23 cellular contexts compared by ENCODE assay signal in the genomic region with DNA sequence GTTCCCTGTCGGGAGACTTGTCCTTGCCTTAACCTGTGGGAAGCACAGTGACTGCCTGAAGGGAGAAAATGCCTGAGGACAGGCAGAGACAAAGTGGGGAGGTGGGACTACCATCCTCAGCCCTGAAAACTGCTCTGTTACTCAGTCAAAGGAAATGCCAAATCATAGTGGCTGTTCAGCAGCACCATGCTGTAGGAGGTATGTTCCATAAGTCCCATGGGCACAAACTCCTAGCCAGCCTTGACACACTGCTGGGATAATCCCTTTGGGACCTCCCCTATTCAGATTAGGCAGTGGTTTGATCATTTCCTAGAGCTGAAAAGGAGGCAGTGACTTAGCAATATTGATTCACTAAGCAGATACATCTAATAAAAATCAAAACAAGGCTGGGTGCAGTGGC.
"Had no signal": no experiment of that assay in that cellular context is flagged by ENCODE, and none has a peak within 500 bp of the region (broad histone marks: within the 10 kb centered on the region; RNA-seq: fewer than 3 reads in every experiment).

No MANE protein-coding gene starts in this region.

- H3K4me3 ChIP-seq: cardiac muscle cell had no signal

- ATAC-seq: activated naive CD4-positive, alpha-beta T cell treated with anti-CD3 and anti-CD28 coated beads, Interleukin-2, amount 50 U/mL, for 72 hours; activated T-cell treated with anti-CD3 and anti-CD28 coated beads, Interleukin-2, amount 50 U/mL, for 4 hours; T-helper 17 cell had no signal

- H3K27me3 ChIP-seq: cardiac muscle cell had no signal

- H3K4me1 Mint-ChIP-seq: brain had no signal

- H3K27ac Mint-ChIP-seq: activated CD4-positive, alpha-beta memory T cell treated with anti-CD3 and anti-CD28 coated beads for 36 hours; activated CD4-positive, alpha-beta T cell treated with anti-CD3 and anti-CD28 coated beads, Interleukin-2, amount 10 ng/mL, durations not matched to agents 7 days and 5 days; activated naive CD4-positive, alpha-beta T cell treated with anti-CD3 and anti-CD28 coated beads, Interleukin-2, amount 50 U/mL, for 72 hours; brain; T-helper 17 cell had no signal

- H3K27ac ChIP-seq: cardiac muscle cell had no signal

- H3K4me3 Mint-ChIP-seq: activated CD4-positive, alpha-beta memory T cell treated with anti-CD3 and anti-CD28 coated beads for 36 hours; activated CD4-positive, alpha-beta T cell treated with anti-CD3 and anti-CD28 coated beads, Interleukin-2, amount 10 ng/mL, durations not matched to agents 7 days and 5 days; activated T-cell treated with anti-CD3 and anti-CD28 coated beads, Interleukin-2, amount 50 U/mL, for 4 hours; brain; T-helper 17 cell had no signal

- DNase-seq: activated CD4-positive, alpha-beta memory T cell treated with anti-CD3 and anti-CD28 coated beads for 36 hours; activated CD4-positive, alpha-beta T cell treated with anti-CD3 and anti-CD28 coated beads, Interleukin-2, amount 10 ng/mL, durations not matched to agents 7 days and 5 days; activated CD4-positive, CD25-positive, alpha-beta regulatory T cell; activated CD8-positive, alpha-beta memory T cell treated with anti-CD3 and anti-CD28 coated beads for 24 hours; activated effector memory CD4-positive, alpha-beta T cell treated with anti-CD3 and anti-CD28 coated beads, Interleukin-2, amount 50 U/mL, for 16 hours; activated naive CD4-positive, alpha-beta T cell treated with Interleukin-2 at 50 U/mL for 16 hours; activated T-cell treated with anti-CD3 and anti-CD28 coated beads, Interleukin-2, amount 50 U/mL, for 4 hours; amygdala; Karpas-422; NCI-H1048; NCI-H146; NCI-H1930; NCI-H2171; NCI-H2227 treated with DMSO at 0.1 percent for 48 hours; NCI-H446 treated with DMSO at 0.1 percent for 48 hours; NCI-H524 treated with DMSO at 0.1 percent for 48 hours; NCI-H748 treated with DMSO at 0.1 percent for 48 hours; SIG-M5; T-helper 17 cell; T-helper 9 cell had no signal

- H3K27me3 Mint-ChIP-seq: activated CD4-positive, alpha-beta memory T cell treated with anti-CD3 and anti-CD28 coated beads for 36 hours; activated CD4-positive, alpha-beta T cell treated with anti-CD3 and anti-CD28 coated beads, Interleukin-2, amount 10 ng/mL, durations not matched to agents 7 days and 5 days; brain; T-helper 17 cell had no signal

- H3K36me3 ChIP-seq: cardiac muscle cell had no signal
